8 cellular contexts compared by ENCODE assay signal in the genomic region with DNA sequence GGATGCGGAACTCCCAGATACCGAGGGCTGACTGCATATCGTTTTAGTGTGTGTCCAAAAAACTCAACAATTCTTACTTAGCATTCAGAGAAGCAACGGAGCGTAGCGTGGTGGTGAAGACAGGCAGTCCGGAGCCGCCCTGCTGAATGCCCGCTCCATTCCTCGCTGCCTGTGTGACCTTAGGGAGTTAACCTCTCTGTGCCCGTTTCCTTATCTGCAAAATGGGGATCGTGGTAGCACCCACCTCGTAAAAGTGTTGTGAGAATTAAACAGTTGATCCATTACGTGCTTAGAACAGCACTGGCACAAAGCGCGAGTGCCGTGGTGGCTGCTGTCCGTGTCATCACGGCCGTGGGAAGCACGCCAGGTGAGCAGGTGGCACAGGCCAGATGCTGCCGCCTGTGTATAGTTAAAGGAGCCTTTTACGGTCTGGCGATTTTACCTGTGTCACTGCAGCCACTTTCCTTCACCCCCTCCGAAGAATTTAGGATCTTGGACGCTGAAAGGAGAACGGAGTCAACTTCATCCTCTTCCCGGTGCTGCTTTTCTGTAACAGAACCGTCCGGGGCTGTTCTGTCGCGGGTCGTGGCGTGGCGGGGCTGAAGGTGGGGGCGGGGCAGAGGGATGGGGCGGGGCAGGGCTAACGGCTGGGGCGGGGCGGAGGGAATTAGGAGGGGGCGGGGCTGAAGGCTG. TPM values are rescaled to one million over a fixed set of nuclear protein-coding genes. Genes with fewer than 3 reads are reported as not detected.
DNase-seq lines count a peak whose midpoint lies in the region; ATAC-seq, FAIRE-seq and TF ChIP-seq lines count a peak whose summit lies in the region.

No MANE protein-coding gene starts in this region.

- TF ChIP-seq CTCF in choroid plexus epithelial cell (conservative IDR thresholded peaks at IDR 0.05; ENCODE audit: low read depth, low read length): no peak

- peak overlapping the region; percentile 74 for H3K4me3 ChIP-seq in choroid plexus epithelial cell (ENCODE audit: low read depth, low read length)

- ATAC-seq in left lobe of liver (peak; percentile 53), GM21737 (IDR thresholded peaks at IDR 0.05; ENCODE audit: unreplicated experiment) (no peak)

- DNase-seq in SKM-1 (lab: John Stamatoyannopoulos, UW; ENCODE audit: unreplicated experiment) (peak; percentile 41), SKM-1 treated with dmso at 0.1 percent for 144 hours (lab: John Stamatoyannopoulos, UW; ENCODE audit: unreplicated experiment) (no peak), HTR-8/SVneo (ENCODE audit: insufficient read length, low spot score) (peak; percentile 8), T-helper 9 cell (peak; percentile 4), choroid plexus epithelial cell (ENCODE audit: low read depth) (peak; percentile 41), left lobe of liver (ENCODE audit: low spot score) (peak; percentile 82)
- DNase-seq in stimulated activated CD4-positive, alpha-beta T cell treated with anti-CD3 and anti-CD28 coated beads, TNF-alpha, amount 100 ng/mL, for 4 hours (ENCODE audit: low read depth in 3 of 3): peak in 2 of 3 experiments; percentile 10 to 18

- no peak for FAIRE-seq in HTR-8/SVneo (lab: Jason Lieb, UNC)

RNA-seq across cellular contexts. Expression of gene CCDC110, which starts 0.9 kb away (rescaled TPM):
- total RNA-seq in left lobe of liver: 0.30 TPM

RNA-seq across cellular contexts. Expression of gene UFSP2, which starts 44.9 kb away (rescaled TPM):
- 16.9 TPM for total RNA-seq in left lobe of liver
